In genomic region chr14:79542121-79542520, GRCh38 we compare ENCODE assay signal across 19 cellular contexts.
DNase-seq lines count a peak whose midpoint lies in the region; ATAC-seq and TF ChIP-seq lines count a peak whose summit lies in the region.
"Had no signal": no experiment of that assay in that cellular context is flagged by ENCODE, and none has a peak within 500 bp of the region (broad histone marks: within the 10 kb centered on the region; RNA-seq: fewer than 3 reads in every experiment).

No MANE protein-coding gene starts in this region.

- no peaks in the 10 kb centered on the region for H3K27me3 ChIP-seq in BJ (ENCODE audit: control insufficient read depth, insufficient read depth, low read length)
- H3K27me3 ChIP-seq: BLaER1, Peyer's patch had no signal

- no peaks in the 10 kb centered on the region for H3K36me3 ChIP-seq in BJ (ENCODE audit: control insufficient read depth, insufficient read depth, low read length)
- H3K36me3 ChIP-seq: BLaER1, Peyer's patch had no signal

- TF ChIP-seq CTCF in BJ (IDR thresholded peaks at IDR 0.05; ENCODE audit: insufficient read depth, low read depth, low read length) (no peak), cardiac fibroblast (IDR thresholded peaks at IDR 0.05; ENCODE audit: low read depth, low read length) (no peak)

- POLR2A ChIA-PET in BJ (lab: Charles Lee) = no interaction called here

- H3K4me3 ChIP-seq in BJ (ENCODE audit: low read depth, low read length) (no peak overlapping the region), cardiac fibroblast (replicated peaks in 1 of 2; ENCODE audit: low read depth in 2 of 2, low read length in 2 of 2) (no peak overlapping the region)
- H3K4me3 ChIP-seq: BLaER1, Peyer's patch had no signal

- DNase-seq in BJ (ENCODE audit: low read depth) = peak; percentile 8
- DNase-seq in NCI-H2171 treated with DMSO at 0.1 percent for 48 hours (lab: John Stamatoyannopoulos, UW) = peak; percentile 64
- DNase-seq in cardiac fibroblast (ENCODE audit: low read depth in 2 of 2) = peak; percentile 47 to 49
- DNase-seq in iris pigment epithelial cell (ENCODE audit: low read depth) = peak; percentile 17
- DNase-seq in NCI-H2196 treated with DMSO at 0.1 percent for 48 hours (lab: John Stamatoyannopoulos, UW; ENCODE audit: unreplicated experiment) = no peak
- DNase-seq: 8988T; CD8-positive, alpha-beta memory T cell; DND-41; GF-D8; KBM-7; NCI-H1436; NCI-H2029; NCI-H510A; Peyer's patch had no signal

- ATAC-seq in HG02678 (IDR thresholded peaks at IDR 0.05; ENCODE audit: unreplicated experiment) = no peak
- ATAC-seq in HG02642 (IDR thresholded peaks at IDR 0.05; ENCODE audit: poor library complexity, unreplicated experiment) = no peak
- ATAC-seq in HG03095 (IDR thresholded peaks at IDR 0.05; ENCODE audit: unreplicated experiment) = no peak
- ATAC-seq: Right ventricle myocardium inferior had no signal

- CTCF ChIA-PET in BJ (lab: Yijun Ruan, JAX) = interaction anchor here (0.9 to 1.6 kb wide), 2 partner anchors 11 to 583 kb away, joined by 4 to 5 read pairs; no protein-coding TSS in a partner anchor
